Comparison of ENCODE assay signal across 1 cellular context in the genomic region with DNA sequence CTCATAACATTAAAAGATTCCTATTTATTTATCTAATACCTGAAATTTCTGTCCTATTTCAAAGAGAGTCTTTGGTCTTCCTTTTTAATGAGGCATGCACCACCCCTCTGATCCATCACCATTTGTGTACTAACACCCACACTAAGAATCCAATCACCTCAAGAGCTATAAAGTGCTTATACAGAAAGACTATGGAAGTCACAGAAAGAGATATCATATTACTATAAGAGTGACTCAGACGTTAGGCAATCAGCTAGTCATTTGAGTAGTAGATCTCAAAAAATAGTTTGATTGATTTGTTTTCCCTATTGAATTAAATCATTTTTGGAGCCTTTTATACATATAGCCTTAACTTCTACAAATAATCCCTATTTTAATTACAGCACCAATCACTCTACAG.
TF ChIP-seq lines count a peak whose summit lies in the region.

No MANE protein-coding gene starts in this region.

TF ChIP-seq in HCT116, 20 proteins besides CTCF, POLR2A, EP300 and RAD21 (continued from another document):
- TF ChIP-seq, protein P1, sequence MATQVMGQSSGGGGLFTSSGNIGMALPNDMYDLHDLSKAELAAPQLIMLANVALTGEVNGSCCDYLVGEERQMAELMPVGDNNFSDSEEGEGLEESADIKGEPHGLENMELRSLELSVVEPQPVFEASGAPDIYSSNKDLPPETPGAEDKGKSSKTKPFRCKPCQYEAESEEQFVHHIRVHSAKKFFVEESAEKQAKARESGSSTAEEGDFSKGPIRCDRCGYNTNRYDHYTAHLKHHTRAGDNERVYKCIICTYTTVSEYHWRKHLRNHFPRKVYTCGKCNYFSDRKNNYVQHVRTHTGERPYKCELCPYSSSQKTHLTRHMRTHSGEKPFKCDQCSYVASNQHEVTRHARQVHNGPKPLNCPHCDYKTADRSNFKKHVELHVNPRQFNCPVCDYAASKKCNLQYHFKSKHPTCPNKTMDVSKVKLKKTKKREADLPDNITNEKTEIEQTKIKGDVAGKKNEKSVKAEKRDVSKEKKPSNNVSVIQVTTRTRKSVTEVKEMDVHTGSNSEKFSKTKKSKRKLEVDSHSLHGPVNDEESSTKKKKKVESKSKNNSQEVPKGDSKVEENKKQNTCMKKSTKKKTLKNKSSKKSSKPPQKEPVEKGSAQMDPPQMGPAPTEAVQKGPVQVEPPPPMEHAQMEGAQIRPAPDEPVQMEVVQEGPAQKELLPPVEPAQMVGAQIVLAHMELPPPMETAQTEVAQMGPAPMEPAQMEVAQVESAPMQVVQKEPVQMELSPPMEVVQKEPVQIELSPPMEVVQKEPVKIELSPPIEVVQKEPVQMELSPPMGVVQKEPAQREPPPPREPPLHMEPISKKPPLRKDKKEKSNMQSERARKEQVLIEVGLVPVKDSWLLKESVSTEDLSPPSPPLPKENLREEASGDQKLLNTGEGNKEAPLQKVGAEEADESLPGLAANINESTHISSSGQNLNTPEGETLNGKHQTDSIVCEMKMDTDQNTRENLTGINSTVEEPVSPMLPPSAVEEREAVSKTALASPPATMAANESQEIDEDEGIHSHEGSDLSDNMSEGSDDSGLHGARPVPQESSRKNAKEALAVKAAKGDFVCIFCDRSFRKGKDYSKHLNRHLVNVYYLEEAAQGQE (IDR thresholded peaks at IDR 0.05; ENCODE audit: low read depth): no peak
- TF ChIP-seq ZFX (IDR thresholded peaks at IDR 0.05) (no peak), SRF (IDR thresholded peaks at IDR 0.05; ENCODE audit: low read depth) (no peak), TCF7L2 (IDR thresholded peaks at IDR 0.05; ENCODE audit: borderline replicate concordance, extremely low read depth, insufficient read depth, insufficient read length) (no peak), YY1 (IDR thresholded peaks at IDR 0.05; ENCODE audit: extremely low read depth, insufficient replicate concordance, low read depth, low read length) (no peak), CEBPB (IDR thresholded peaks at IDR 0.05; ENCODE audit: low read depth) (peak; percentile 95), SP1 (IDR thresholded peaks at IDR 0.05; ENCODE audit: low read depth) (peak; percentile 62), FOSL1 (IDR thresholded peaks at IDR 0.05; ENCODE audit: low read depth) (peak; percentile 70), EZH2phosphoT487 (IDR thresholded peaks at IDR 0.05; ENCODE audit: borderline replicate concordance) (no peak), EZH2 (IDR thresholded peaks at IDR 0.05) (no peak), ELF1 (IDR thresholded peaks at IDR 0.05; ENCODE audit: borderline replicate concordance, low read depth) (no peak)
- TF ChIP-seq, protein P2, sequence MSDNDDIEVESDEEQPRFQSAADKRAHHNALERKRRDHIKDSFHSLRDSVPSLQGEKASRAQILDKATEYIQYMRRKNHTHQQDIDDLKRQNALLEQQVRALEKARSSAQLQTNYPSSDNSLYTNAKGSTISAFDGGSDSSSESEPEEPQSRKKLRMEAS (IDR thresholded peaks at IDR 0.05): no peak
- TF ChIP-seq, protein P3, sequence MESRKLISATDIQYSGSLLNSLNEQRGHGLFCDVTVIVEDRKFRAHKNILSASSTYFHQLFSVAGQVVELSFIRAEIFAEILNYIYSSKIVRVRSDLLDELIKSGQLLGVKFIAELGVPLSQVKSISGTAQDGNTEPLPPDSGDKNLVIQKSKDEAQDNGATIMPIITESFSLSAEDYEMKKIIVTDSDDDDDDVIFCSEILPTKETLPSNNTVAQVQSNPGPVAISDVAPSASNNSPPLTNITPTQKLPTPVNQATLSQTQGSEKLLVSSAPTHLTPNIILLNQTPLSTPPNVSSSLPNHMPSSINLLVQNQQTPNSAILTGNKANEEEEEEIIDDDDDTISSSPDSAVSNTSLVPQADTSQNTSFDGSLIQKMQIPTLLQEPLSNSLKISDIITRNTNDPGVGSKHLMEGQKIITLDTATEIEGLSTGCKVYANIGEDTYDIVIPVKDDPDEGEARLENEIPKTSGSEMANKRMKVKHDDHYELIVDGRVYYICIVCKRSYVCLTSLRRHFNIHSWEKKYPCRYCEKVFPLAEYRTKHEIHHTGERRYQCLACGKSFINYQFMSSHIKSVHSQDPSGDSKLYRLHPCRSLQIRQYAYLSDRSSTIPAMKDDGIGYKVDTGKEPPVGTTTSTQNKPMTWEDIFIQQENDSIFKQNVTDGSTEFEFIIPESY (IDR thresholded peaks at IDR 0.05; ENCODE audit: extremely low read depth, insufficient replicate concordance, low read length): no peak
- TF ChIP-seq, protein P4, sequence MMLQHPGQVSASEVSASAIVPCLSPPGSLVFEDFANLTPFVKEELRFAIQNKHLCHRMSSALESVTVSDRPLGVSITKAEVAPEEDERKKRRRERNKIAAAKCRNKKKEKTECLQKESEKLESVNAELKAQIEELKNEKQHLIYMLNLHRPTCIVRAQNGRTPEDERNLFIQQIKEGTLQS (IDR thresholded peaks at IDR 0.05): no peak; the same call in 1 of the 2 replicates
